ENCODE assay signal across 1 cellular context in genomic region chr6:26322645-26323482, GRCh38.
TF ChIP-seq lines count a peak whose summit lies in the region.

No MANE protein-coding gene starts in this region.

TF ChIP-seq in H1, 55 proteins besides CTCF, POLR2A, EP300 and RAD21:
- TF ChIP-seq, protein P1, sequence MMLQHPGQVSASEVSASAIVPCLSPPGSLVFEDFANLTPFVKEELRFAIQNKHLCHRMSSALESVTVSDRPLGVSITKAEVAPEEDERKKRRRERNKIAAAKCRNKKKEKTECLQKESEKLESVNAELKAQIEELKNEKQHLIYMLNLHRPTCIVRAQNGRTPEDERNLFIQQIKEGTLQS (IDR thresholded peaks at IDR 0.05; ENCODE audit: insufficient read depth, low read depth, low read length): no peak
- TF ChIP-seq MAX (IDR thresholded peaks at IDR 0.05) (peak; percentile 62; the same call in 1 of the 2 replicates), NRF1 (IDR thresholded peaks at IDR 0.05; ENCODE audit: low read depth, low read length) (peak; percentile 28; the same call in 1 of the 2 replicates), SP4 (IDR thresholded peaks at IDR 0.05; ENCODE audit: low read length) (no peak; the same call in 1 of the 2 replicates), BRCA1 (IDR thresholded peaks at IDR 0.05; ENCODE audit: low read depth, low read length) (no peak), SIRT6 (IDR thresholded peaks at IDR 0.05; ENCODE audit: low read length) (no peak), SP2 (IDR thresholded peaks at IDR 0.05; ENCODE audit: low read length) (no peak), ATF2 (IDR thresholded peaks at IDR 0.05; ENCODE audit: low read length) (0 out of 2 replicates have a peak, but pooled peaks have one; percentile 75), CHD1 (IDR thresholded peaks at IDR 0.05; ENCODE audit: low read depth, low read length) (no peak), CBX5 (IDR thresholded peaks at IDR 0.05; ENCODE audit: low read depth, low read length) (no peak), ASH2L (IDR thresholded peaks at IDR 0.05; ENCODE audit: low read length) (peak; percentile 98), SIN3A (conservative IDR thresholded peaks at IDR 0.05 in 1 of 2, IDR thresholded peaks at IDR 0.05 in 1 of 2; ENCODE audit: low read depth in 1 of 2, low read length in 2 of 2) (0 out of 4 replicates have a peak, but pooled peaks of 1 of the 2 experiments have one; percentile 14), RFX5 (IDR thresholded peaks at IDR 0.05; ENCODE audit: borderline replicate concordance, low read depth, low read length) (no peak), CBX8 (IDR thresholded peaks at IDR 0.05; ENCODE audit: borderline replicate concordance, low read depth, low read length) (no peak), GTF2F1 (IDR thresholded peaks at IDR 0.05; ENCODE audit: borderline replicate concordance, low read depth, low read length) (no peak), SP1 (IDR thresholded peaks at IDR 0.05; ENCODE audit: low read depth, low read length) (no peak), SUZ12 (IDR thresholded peaks at IDR 0.05; ENCODE audit: low read length) (no peak), USF2 (IDR thresholded peaks at IDR 0.05; ENCODE audit: low read length) (peak; percentile 62; the same call in 1 of the 2 replicates), HDAC6 (IDR thresholded peaks at IDR 0.05; ENCODE audit: low read depth, low read length) (no peak), TAF7 (optimal IDR thresholded peaks at IDR 0.05; ENCODE audit: borderline replicate concordance, low read depth, low read length) (no peak), TAF1 (IDR thresholded peaks at IDR 0.05; ENCODE audit: low read depth, low read length) (no peak), GABPA (IDR thresholded peaks at IDR 0.05; ENCODE audit: borderline replicate concordance, insufficient read depth, low read length) (no peak), CHD7 (IDR thresholded peaks at IDR 0.05; ENCODE audit: insufficient replicate concordance, low read length) (no peak), YY1 (IDR thresholded peaks at IDR 0.05; ENCODE audit: low read depth, low read length) (no peak), CREB1 (IDR thresholded peaks at IDR 0.05) (no peak), CTBP2 (IDR thresholded peaks at IDR 0.05; ENCODE audit: borderline replicate concordance, insufficient read depth, insufficient read length, low read length) (no peak), E2F6 (IDR thresholded peaks at IDR 0.05) (no peak), BCL11A (IDR thresholded peaks at IDR 0.05; ENCODE audit: low read depth in 2 of 2, low read length in 2 of 2) (no peak), BACH1 (IDR thresholded peaks at IDR 0.05; ENCODE audit: low read length) (no peak), POU5F1 (IDR thresholded peaks at IDR 0.05; ENCODE audit: low read depth, low read length) (no peak), RXRA (IDR thresholded peaks at IDR 0.05; ENCODE audit: insufficient read depth, low read depth, low read length) (no peak), EGR1 (IDR thresholded peaks at IDR 0.05; ENCODE audit: borderline replicate concordance, low read depth, low read length) (no peak), TBP (IDR thresholded peaks at IDR 0.05; ENCODE audit: low read depth, low read length) (peak; percentile 99), PHF8 (conservative IDR thresholded peaks at IDR 0.05; ENCODE audit: low read depth, low read length) (no peak), RNF2 (IDR thresholded peaks at IDR 0.05; ENCODE audit: borderline replicate concordance, low read depth, low read length, missing control alignments, poor library complexity, severe bottlenecking) (no peak), SAP30 (IDR thresholded peaks at IDR 0.05; ENCODE audit: insufficient read depth, insufficient replicate concordance, low read length) (no peak), JUND (IDR thresholded peaks at IDR 0.05; ENCODE audit: low read length) (0 out of 2 replicates have a peak, but pooled peaks have one; percentile 11), TEAD4 (IDR thresholded peaks at IDR 0.05; ENCODE audit: low read depth, low read length) (no peak), MAFK (IDR thresholded peaks at IDR 0.05; ENCODE audit: low read depth, low read length) (peak; percentile 44; the same call in 1 of the 2 replicates), NANOG (IDR thresholded peaks at IDR 0.05; ENCODE audit: insufficient read depth, low read depth, low read length, poor library complexity, severe bottlenecking) (no peak), CEBPB (IDR thresholded peaks at IDR 0.05; ENCODE audit: low read depth, low read length) (0 out of 2 replicates have a peak, but pooled peaks have one; percentile 12), POLR2AphosphoS5 (IDR thresholded peaks at IDR 0.05; ENCODE audit: low read depth, low read length) (no peak), HDAC2 (IDR thresholded peaks at IDR 0.05; ENCODE audit: borderline replicate concordance in 1 of 2, low read depth in 2 of 2, low read length in 2 of 2) (no peak), JUN (IDR thresholded peaks at IDR 0.05; ENCODE audit: low read depth, low read length) (no peak), KDM5A (IDR thresholded peaks at IDR 0.05; ENCODE audit: low read length) (no peak), SIX5 (IDR thresholded peaks at IDR 0.05; ENCODE audit: low read depth, low read length) (no peak), FOSL1 (IDR thresholded peaks at IDR 0.05; ENCODE audit: insufficient read depth, low read depth, low read length) (no peak), SRF (IDR thresholded peaks at IDR 0.05; ENCODE audit: low read depth, low read length) (no peak), CHD2 (IDR thresholded peaks at IDR 0.05; ENCODE audit: low read length) (no peak), EZH2 (IDR thresholded peaks at IDR 0.05; ENCODE audit: low read depth, low read length, severe bottlenecking) (no peak), KDM1A (IDR thresholded peaks at IDR 0.05; ENCODE audit: borderline replicate concordance, low read length) (0 out of 2 replicates have a peak, but pooled peaks have one; percentile 8), TCF12 (IDR thresholded peaks at IDR 0.05; ENCODE audit: low read depth, low read length) (no peak), ZNF274 (IDR thresholded peaks at IDR 0.05; ENCODE audit: borderline replicate concordance, extremely low read depth, low read length) (no peak), RBBP5 (IDR thresholded peaks at IDR 0.05; ENCODE audit: borderline replicate concordance, low read depth, low read length) (no peak), KDM4A (IDR thresholded peaks at IDR 0.05; ENCODE audit: low read depth, low read length, severe bottlenecking) (no peak)
